ENCODE assay signal across 8 cellular contexts in the genomic region with DNA sequence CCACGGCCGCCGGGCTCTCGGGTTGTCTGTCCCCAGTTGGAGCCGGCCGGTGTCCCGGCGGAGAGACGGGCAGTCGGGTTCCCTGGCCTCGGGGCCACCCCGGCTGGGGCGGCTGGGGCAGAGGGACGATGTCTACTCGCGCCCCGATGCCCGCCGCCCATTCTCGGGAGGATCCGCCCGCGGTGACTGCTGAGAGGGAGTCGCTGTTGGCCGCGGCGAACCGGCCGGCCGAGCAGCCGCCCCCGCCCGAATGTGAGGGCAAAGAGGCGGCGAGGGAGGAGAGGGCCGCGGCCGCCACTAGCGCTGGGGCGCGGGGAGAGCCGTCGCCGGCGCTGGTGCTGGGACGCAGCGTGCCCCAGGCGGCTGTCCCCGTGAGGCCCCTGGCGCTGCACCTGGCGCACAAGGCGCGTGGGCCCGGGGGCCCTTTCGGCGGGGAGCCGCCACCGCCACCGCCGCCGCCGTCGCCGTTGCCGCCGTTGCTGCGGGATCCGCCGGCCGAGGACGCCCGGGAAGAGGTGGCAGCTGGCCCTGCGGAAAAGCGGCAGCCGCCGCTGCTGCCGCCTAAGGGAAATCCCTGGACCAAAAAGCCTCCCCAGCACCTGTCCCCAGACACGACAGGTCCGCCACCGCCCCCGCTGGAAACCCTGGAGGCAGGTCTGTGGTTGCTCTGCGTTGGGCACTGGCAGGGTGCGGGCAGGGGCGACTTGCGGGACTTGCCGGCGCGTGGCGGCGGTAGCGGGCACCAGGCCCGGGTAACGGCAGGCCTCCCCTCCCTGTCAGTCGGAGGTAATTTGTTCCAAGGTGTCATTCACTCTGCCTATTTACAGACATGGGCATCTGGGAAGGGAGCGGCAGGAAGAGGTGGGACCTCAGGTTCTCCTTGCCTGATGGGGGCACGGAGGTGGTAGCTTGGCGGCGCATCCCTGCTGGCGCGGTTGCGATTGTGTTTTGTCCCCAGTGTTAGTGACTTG. TPM values are rescaled to one million over a fixed set of nuclear protein-coding genes. Genes with fewer than 3 reads are reported as not detected.
DNase-seq lines count a peak whose midpoint lies in the region; ATAC-seq and TF ChIP-seq lines count a peak whose summit lies in the region.

No MANE protein-coding gene starts in this region.

- no peaks in the 10 kb centered on the region for H3K36me3 ChIP-seq in duodenal mucosa (ENCODE audit: control insufficient read depth in 1 of 2, insufficient read depth in 2 of 2, low read length in 2 of 2)
- H3K36me3 ChIP-seq in lung (ENCODE audit: control insufficient read depth in 2 of 2, insufficient read depth in 2 of 2, low read length in 2 of 2) = no peaks in the 10 kb centered on the region

- no peaks in the 10 kb centered on the region for H3K4me1 ChIP-seq in duodenal mucosa (ENCODE audit: control insufficient read depth in 1 of 2, insufficient read depth in 2 of 2, low read length in 2 of 2)
- H3K4me1 ChIP-seq in lung (ENCODE audit: control insufficient read depth in 2 of 2, insufficient read depth in 2 of 2, low read length in 2 of 2) = no peaks in the 10 kb centered on the region

- intact Hi-C loops in activated CD4-positive, alpha-beta memory T cell treated with anti-CD3 and anti-CD28 coated beads for 36 hours (cut with micrococcal nuclease) = loop anchor here (1.0 to 2.0 kb wide), 7 partner anchors 65 to 1031 kb away; a partner anchor contains a TSS

- H3K9me3 Mint-ChIP-seq in activated CD4-positive, alpha-beta memory T cell treated with anti-CD3 and anti-CD28 coated beads for 36 hours = no peaks in the 10 kb centered on the region

- H3K4me3 Mint-ChIP-seq in activated CD4-positive, alpha-beta memory T cell treated with anti-CD3 and anti-CD28 coated beads for 36 hours = peak overlapping the region; percentile 87

- H3K27ac ChIP-seq in duodenal mucosa (ENCODE audit: low read depth, low read length) = peak overlapping the region; percentile 98
- peak overlapping the region; percentile 98 for H3K27ac ChIP-seq in lung (ENCODE audit: low read depth in 1 of 2, low read length in 1 of 2)

- H3K36me3 Mint-ChIP-seq in activated CD4-positive, alpha-beta memory T cell treated with anti-CD3 and anti-CD28 coated beads for 36 hours = no peaks in the 10 kb centered on the region

- H3K4me3 ChIP-seq in duodenal mucosa (ENCODE audit: low read depth in 1 of 2, low read length in 2 of 2) = peak overlapping the region; percentile 67 to 82
- H3K4me3 ChIP-seq in lung = peak overlapping the region; percentile 99

- peak overlapping the region; percentile 80 to 88 for H3K9ac ChIP-seq in duodenal mucosa (ENCODE audit: low read depth in 1 of 2, low read length in 2 of 2)

- H3K9me3 ChIP-seq in duodenal mucosa (ENCODE audit: control insufficient read depth in 1 of 2, low read length in 2 of 2) (no peaks in the 10 kb centered on the region), lung (ENCODE audit: control insufficient read depth in 2 of 2, insufficient read depth in 1 of 2, low read length in 1 of 2) (no peaks in the 10 kb centered on the region)

- in situ Hi-C loops in GM18951 (cut with MboI; ENCODE audit: low sequenced_read_pairs, unreplicated experiment) = no loop called here

- peak; percentile 71 for DNase-seq in AG20443 (ENCODE audit: low spot score)
- peak; percentile 41 for DNase-seq in NCI-H510A (lab: John Stamatoyannopoulos, UW)
- DNase-seq in activated CD4-positive, alpha-beta memory T cell treated with anti-CD3 and anti-CD28 coated beads for 36 hours = peak; percentile 77
- DNase-seq in lung (ENCODE audit: low spot score) = peak; percentile 68
- peak; percentile 27 to 42 (median 29) for DNase-seq in stimulated activated CD4-positive, alpha-beta T cell treated with anti-CD3 and anti-CD28 coated beads, TNF-alpha, amount 100 ng/mL, for 1 hour (ENCODE audit: low read depth in 3 of 3, low spot score in 1 of 3)

- WGBS in lung, 2 donors = 0% methylated on average over 48 to 101 of the region's 101 CpGs

- CTCF ChIA-PET in activated CD4-positive, alpha-beta memory T cell treated with anti-CD3 and anti-CD28 coated beads for 36 hours (lab: Charles Lee) = interaction anchor here (1.0 to 1.4 kb wide), 3 partner anchors 64 to 97 kb away, joined by 3 to 7 read pairs (median 5); a partner anchor contains a TSS

- TF ChIP-seq POLR2A in GM18951 (IDR thresholded peaks at IDR 0.05; ENCODE audit: extremely low read depth, insufficient read depth, insufficient read length) = peak; percentile 37

- no peaks in the 10 kb centered on the region for H3K27me3 ChIP-seq in duodenal mucosa (ENCODE audit: control insufficient read depth in 1 of 2, insufficient read depth in 2 of 2, low read length in 2 of 2)
- H3K27me3 ChIP-seq in lung (ENCODE audit: control insufficient read depth, insufficient read depth) = no peaks in the 10 kb centered on the region

- no peak for TF ChIP-seq CTCF in lung (IDR thresholded peaks at IDR 0.05; ENCODE audit: control extremely low read depth, extremely low read depth)

- H3K27ac Mint-ChIP-seq in activated CD4-positive, alpha-beta memory T cell treated with anti-CD3 and anti-CD28 coated beads for 36 hours = peak overlapping the region; percentile 64

- POLR2A ChIA-PET in activated CD4-positive, alpha-beta memory T cell treated with anti-CD3 and anti-CD28 coated beads for 36 hours (lab: Charles Lee) = interaction anchor here (0.6 to 2.6 kb wide), 10 partner anchors 34 to 363 kb away, joined by 3 to 44 read pairs (median 4); a partner anchor contains a TSS

- ATAC-seq in HG03139 (IDR thresholded peaks at IDR 0.05; ENCODE audit: unreplicated experiment) = peak; percentile 35
- ATAC-seq in lung (ENCODE audit: insufficient read depth, low FRiP score) = peak; percentile 5

- no peaks in the 10 kb centered on the region for H3K27me3 Mint-ChIP-seq in activated CD4-positive, alpha-beta memory T cell treated with anti-CD3 and anti-CD28 coated beads for 36 hours

- peaks cover 15% of the 10 kb centered on the region for H3K4me1 Mint-ChIP-seq in activated CD4-positive, alpha-beta memory T cell treated with anti-CD3 and anti-CD28 coated beads for 36 hours (ENCODE audit: low read depth)

RNA-seq across cellular contexts. Expression of a gene that starts 0.7 kb away (rescaled TPM):
- 10 to 100 TPM; 23.5 to 25.5 TPM for total RNA-seq in activated CD4-positive, alpha-beta memory T cell treated with anti-CD3 and anti-CD28 coated beads for 36 hours
- total RNA-seq in lung = 10 to 100 TPM; 19.0 to 27.9 TPM
- polyA plus RNA-seq in lung = 10 to 100 TPM; 10.6 to 11.0 TPM

Comparison
In these comparisons a context has a peak if more than half of its experiments do, and no peak if none do; other contexts are left out.
1. Peak in every context shown above with its lines: DNase-seq, ATAC-seq, H3K4me3 ChIP-seq and H3K27ac ChIP-seq.